ENCODE assay signal across 23 cellular contexts in the genomic region with DNA sequence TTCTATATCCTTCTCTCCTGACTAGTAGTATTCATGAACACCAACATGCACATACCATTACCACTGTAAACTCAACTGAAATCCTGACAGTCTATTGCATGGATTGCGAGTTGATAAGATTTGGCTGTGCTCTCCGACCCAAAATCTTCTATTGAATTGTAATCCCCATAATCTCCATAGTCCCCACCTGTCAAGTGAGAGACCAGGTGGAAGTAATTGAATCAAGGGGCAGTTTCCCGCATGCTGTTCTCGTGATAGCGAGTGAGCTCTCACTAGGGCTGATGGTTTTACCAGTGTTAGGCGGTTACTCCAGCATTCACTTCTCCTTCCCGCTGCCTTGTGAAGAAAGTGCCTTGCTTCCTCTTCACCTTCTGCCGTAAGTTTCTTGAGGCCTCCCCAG.
"Had no signal": no experiment of that assay in that cellular context is flagged by ENCODE, and none has a peak within 500 bp of the region (broad histone marks: within the 10 kb centered on the region; RNA-seq: fewer than 3 reads in every experiment).

No MANE protein-coding gene starts in this region.

- H3K27ac Mint-ChIP-seq: activated CD4-positive, alpha-beta memory T cell treated with anti-CD3 and anti-CD28 coated beads, Interleukin-2, amount 10 ng/mL, durations not matched to agents 7 days and 5 days; activated naive CD4-positive, alpha-beta T cell treated with anti-CD3 and anti-CD28 coated beads for 36 hours; activated naive CD8-positive, alpha-beta T cell; activated T-helper 17 cell treated with anti-CD3 and anti-CD28 coated beads, Interleukin-2, amount 50 U/mL, for 72 hours; T-helper 1 cell treated with Interleukin-12 subunit alpha and Interleukin-12 subunit beta and Interleukin-4 antibody, amounts not matched to agents 30 μg/mL and 1 μg/mL, for 36 hours had no signal

- H3K27me3 Mint-ChIP-seq: activated CD4-positive, alpha-beta memory T cell treated with anti-CD3 and anti-CD28 coated beads, Interleukin-2, amount 10 ng/mL, durations not matched to agents 7 days and 5 days had no signal

- H3K36me3 Mint-ChIP-seq: activated naive CD8-positive, alpha-beta T cell had no signal

- H3K4me3 Mint-ChIP-seq: activated CD4-positive, alpha-beta memory T cell treated with anti-CD3 and anti-CD28 coated beads, Interleukin-2, amount 10 ng/mL, durations not matched to agents 7 days and 5 days; activated naive CD4-positive, alpha-beta T cell treated with anti-CD3 and anti-CD28 coated beads for 36 hours; activated naive CD8-positive, alpha-beta T cell; activated T-helper 17 cell treated with anti-CD3 and anti-CD28 coated beads, Interleukin-2, amount 50 U/mL, for 72 hours; T-helper 1 cell treated with Interleukin-12 subunit alpha and Interleukin-12 subunit beta and Interleukin-4 antibody, amounts not matched to agents 30 μg/mL and 1 μg/mL, for 36 hours had no signal

- H3K27me3 ChIP-seq: brain microvascular endothelial cell, cardiac muscle cell had no signal

- DNase-seq: activated CD4-positive, alpha-beta memory T cell treated with anti-CD3 and anti-CD28 coated beads, Interleukin-2, amount 10 ng/mL, durations not matched to agents 7 days and 5 days; activated CD4-positive, alpha-beta T cell treated with anti-CD3 and anti-CD28 coated beads, Interleukin-2, amount 50 U/mL, for 1 hour; activated CD4-positive, CD25-positive, alpha-beta regulatory T cell; activated gamma-delta T cell; activated naive CD4-positive, alpha-beta T cell treated with anti-CD3 and anti-CD28 coated beads for 36 hours; activated T-cell treated with anti-CD3 and anti-CD28 coated beads for 4 hours; activated T-cell treated with anti-CD3 and anti-CD28 coated beads, Interleukin-2, amount 50 U/mL, for 48 hours; brain microvascular endothelial cell; Kasumi-1; KBM-7; NCI-H1092; NCI-H1417 treated with DMSO at 0.1 percent for 48 hours; NCI-H1694; NCI-H2029; NCI-H2107; NCI-H446; NCI-H526; PC-9; SHP77 treated with DMSO at 0.1 percent for 48 hours had no signal

- H3K9me3 Mint-ChIP-seq: activated CD4-positive, alpha-beta memory T cell treated with anti-CD3 and anti-CD28 coated beads, Interleukin-2, amount 10 ng/mL, durations not matched to agents 7 days and 5 days; activated naive CD4-positive, alpha-beta T cell treated with anti-CD3 and anti-CD28 coated beads for 36 hours; activated T-helper 17 cell treated with anti-CD3 and anti-CD28 coated beads, Interleukin-2, amount 50 U/mL, for 72 hours; T-helper 1 cell treated with Interleukin-12 subunit alpha and Interleukin-12 subunit beta and Interleukin-4 antibody, amounts not matched to agents 30 μg/mL and 1 μg/mL, for 36 hours had no signal

- H2AFZ ChIP-seq: PC-9 had no signal

- H3K27ac ChIP-seq: brain microvascular endothelial cell, cardiac muscle cell, PC-9 had no signal

- ATAC-seq: activated T-helper 17 cell treated with anti-CD3 and anti-CD28 coated beads, Interleukin-2, amount 50 U/mL, for 72 hours had no signal

- H3K4me1 Mint-ChIP-seq: activated CD4-positive, alpha-beta memory T cell treated with anti-CD3 and anti-CD28 coated beads, Interleukin-2, amount 10 ng/mL, durations not matched to agents 7 days and 5 days; activated T-helper 17 cell treated with anti-CD3 and anti-CD28 coated beads, Interleukin-2, amount 50 U/mL, for 72 hours had no signal

- H3K4me2 ChIP-seq: PC-9 had no signal
